3 cellular contexts compared by ENCODE assay signal in the genomic region with DNA sequence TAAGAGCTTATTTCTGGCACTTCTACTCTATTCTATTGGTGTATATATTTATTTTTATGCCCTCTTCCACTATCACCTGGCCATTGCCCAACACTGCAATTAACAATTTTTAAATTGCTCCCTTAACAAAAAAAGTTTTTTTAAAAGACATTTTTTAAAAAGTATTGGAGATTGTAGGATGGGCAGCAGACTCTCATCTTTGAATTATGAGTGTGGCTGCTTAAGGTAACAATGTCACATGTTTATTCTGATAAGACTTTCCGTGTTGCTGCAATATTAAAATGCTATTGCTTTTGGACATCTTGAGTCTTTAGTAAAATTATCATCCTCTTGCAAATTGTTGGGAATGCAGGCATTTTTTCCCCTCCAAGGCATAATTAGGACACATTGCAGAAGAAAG.
A peak's percentile ranks its signal among the peaks of the same experiment; 100 is the strongest.
TF ChIP-seq lines count a peak whose summit lies in the region.

No MANE protein-coding gene starts in this region.

TF ChIP-seq in HepG2, 621 proteins besides CTCF, POLR2A, EP300 and RAD21:
- no peak for TF ChIP-seq FLYWCH1 (CRISPR knock-in tag; IDR thresholded peaks at IDR 0.05)
- peak; percentile 69 for TF ChIP-seq ZNF317 (CRISPR knock-in tag; IDR thresholded peaks at IDR 0.05)
TF ChIP-seq in HepG2: peak in this region for 1.

TF ChIP-seq in HEK293, 187 proteins besides CTCF, POLR2A, EP300 and RAD21:
- TF ChIP-seq TRIM28 (IDR thresholded peaks at IDR 0.05; ENCODE audit: borderline replicate concordance, low read length) (0 out of 2 replicates have a peak, but pooled peaks have one; percentile 34), ZBTB21 (tag by site-specific recombination; IDR thresholded peaks at IDR 0.05) (no peak), ZNF449 (tag by site-specific recombination; IDR thresholded peaks at IDR 0.05) (no peak)
- TF ChIP-seq, protein P1, sequence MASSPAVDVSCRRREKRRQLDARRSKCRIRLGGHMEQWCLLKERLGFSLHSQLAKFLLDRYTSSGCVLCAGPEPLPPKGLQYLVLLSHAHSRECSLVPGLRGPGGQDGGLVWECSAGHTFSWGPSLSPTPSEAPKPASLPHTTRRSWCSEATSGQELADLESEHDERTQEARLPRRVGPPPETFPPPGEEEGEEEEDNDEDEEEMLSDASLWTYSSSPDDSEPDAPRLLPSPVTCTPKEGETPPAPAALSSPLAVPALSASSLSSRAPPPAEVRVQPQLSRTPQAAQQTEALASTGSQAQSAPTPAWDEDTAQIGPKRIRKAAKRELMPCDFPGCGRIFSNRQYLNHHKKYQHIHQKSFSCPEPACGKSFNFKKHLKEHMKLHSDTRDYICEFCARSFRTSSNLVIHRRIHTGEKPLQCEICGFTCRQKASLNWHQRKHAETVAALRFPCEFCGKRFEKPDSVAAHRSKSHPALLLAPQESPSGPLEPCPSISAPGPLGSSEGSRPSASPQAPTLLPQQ (tag by site-specific recombination; IDR thresholded peaks at IDR 0.05), result no peak

TF ChIP-seq in WTC11, 78 proteins besides CTCF, POLR2A, EP300 and RAD21:
- TF ChIP-seq ZNF317 (CRISPR knock-in tag; IDR thresholded peaks at IDR 0.05; ENCODE audit: borderline replicate concordance, low read depth) (peak; percentile 77; the same call in 1 of the 2 replicates), OVOL2 (CRISPR knock-in tag; IDR thresholded peaks at IDR 0.05; ENCODE audit: borderline replicate concordance) (no peak)
